In the genomic region with DNA sequence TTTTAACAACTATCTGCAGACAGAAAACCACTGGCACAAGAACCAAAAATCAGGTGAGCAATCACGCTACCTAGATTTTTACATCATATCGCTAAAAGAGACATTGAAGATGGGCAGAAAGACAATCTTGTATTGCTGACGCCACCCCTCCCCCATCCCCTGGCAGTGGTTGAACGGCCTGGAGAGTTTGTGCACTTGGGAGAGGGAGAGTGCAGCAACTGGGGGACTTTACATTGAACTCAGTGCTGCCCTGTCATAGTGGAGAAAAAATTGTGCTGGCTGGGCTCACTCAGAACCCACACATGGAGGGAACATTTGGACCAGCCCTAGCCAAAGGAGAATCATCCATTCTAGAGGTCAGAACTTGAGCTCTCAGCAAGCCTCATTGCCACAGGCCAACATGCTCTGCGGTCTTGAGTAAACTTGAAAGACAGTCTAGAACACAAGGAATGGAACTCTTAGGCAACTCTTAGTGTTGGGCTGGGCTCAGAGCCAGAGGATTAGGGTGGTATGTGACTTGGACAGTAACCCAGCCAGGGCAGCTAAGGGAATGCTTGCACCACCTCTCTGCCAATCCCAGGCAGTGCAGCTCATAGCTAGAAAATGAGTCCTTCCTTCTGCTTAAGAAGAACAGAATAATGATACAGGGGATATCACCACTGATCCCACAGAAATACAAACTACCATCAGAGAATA, we compare ENCODE assay signal across 9 cellular contexts.
DNase-seq lines count a peak whose midpoint lies in the region; ATAC-seq and TF ChIP-seq lines count a peak whose summit lies in the region.
"Had no signal": no experiment of that assay in that cellular context is flagged by ENCODE, and none has a peak within 500 bp of the region (broad histone marks: within the 10 kb centered on the region; RNA-seq: fewer than 3 reads in every experiment).

No MANE protein-coding gene starts in this region.

- TF ChIP-seq RAD21 in Ishikawa (IDR thresholded peaks at IDR 0.05; ENCODE audit: low read depth) = peak; percentile 65

- H3K9me3 ChIP-seq in A673 (ENCODE audit: low read depth, low read length, poor library complexity, severe bottlenecking) = peaks cover 10% of the 10 kb centered on the region
- peaks cover 0 to 21% of the 10 kb centered on the region in 2 donors for H3K9me3 ChIP-seq in left lung
- H3K9me3 ChIP-seq in effector memory CD4-positive, alpha-beta T cell (ENCODE audit: control insufficient read depth, low read length) = no peaks in the 10 kb centered on the region

- peak; percentile 89 for DNase-seq in A673 (ENCODE audit: low spot score)
- peak; percentile 98 for DNase-seq in choroid plexus epithelial cell (ENCODE audit: low read depth)
- DNase-seq in left lung = peak in 1 of 2 donors; percentile 47
- no peak for DNase-seq in activated gamma-delta T cell treated with Interleukin-2 at 50 U/mL for 16 hours
- DNase-seq in GM13976 (ENCODE audit: low spot score) = no peak
- no peak for DNase-seq in effector memory CD4-positive, alpha-beta T cell
- DNase-seq: DND-41 had no signal

- H3K27ac ChIP-seq in A673 (ENCODE audit: low read depth, low read length, poor library complexity, severe bottlenecking) = no peak overlapping the region
- H3K27ac ChIP-seq in left lung = no peak overlapping the region
- no peak overlapping the region for H3K27ac ChIP-seq in effector memory CD4-positive, alpha-beta T cell (ENCODE audit: insufficient read depth, low read length, poor library complexity, severe bottlenecking)

- peak; percentile 43; the same call in 1 of the 2 replicates for TF ChIP-seq EP300 in Ishikawa (IDR thresholded peaks at IDR 0.05; ENCODE audit: borderline replicate concordance)

- intact Hi-C loops in A673 (cut with micrococcal nuclease; ENCODE audit: unreplicated experiment) = no loop called here
- intact Hi-C loops in left lung (cut with DNase I) = no loop called here

- H3K27me3 ChIP-seq in A673 (replicated peaks; ENCODE audit: insufficient read depth, low read depth, low read length, poor library complexity) (no peaks in the 10 kb centered on the region), left lung (no peaks in the 10 kb centered on the region)
- H3K27me3 ChIP-seq in effector memory CD4-positive, alpha-beta T cell (replicated peaks; ENCODE audit: control insufficient read depth, insufficient read depth, low read length, poor library complexity, severe bottlenecking) = no peaks in the 10 kb centered on the region

- ATAC-seq in left lung (peak; percentile 91), HG02884 (IDR thresholded peaks at IDR 0.05; ENCODE audit: unreplicated experiment) (no peak)

- BruUV-seq in A673 (replicated peaks; lab: Mats Ljungman, UMichigan) = no TSS peak

- H3K4me1 ChIP-seq in A673 (ENCODE audit: insufficient read depth, low read length, poor library complexity, severe bottlenecking) = no peaks in the 10 kb centered on the region
- H3K4me1 ChIP-seq in left lung = no peaks in the 10 kb centered on the region
- H3K4me1 ChIP-seq in effector memory CD4-positive, alpha-beta T cell (ENCODE audit: control insufficient read depth, insufficient read depth, low read length, poor library complexity, severe bottlenecking) = no peaks in the 10 kb centered on the region

- in situ Hi-C loops in GM13976 (cut with MboI; ENCODE audit: low sequenced_read_pairs, unreplicated experiment) = no loop called here

- CTCF ChIA-PET in A673 (lab: Charles Lee) = no interaction called here

- H3K4me3 ChIP-seq in A673 (ENCODE audit: low read depth, low read length, poor library complexity, severe bottlenecking) (no peak overlapping the region), choroid plexus epithelial cell (ENCODE audit: low read depth, low read length) (no peak overlapping the region), left lung (no peak overlapping the region)
- no peak overlapping the region for H3K4me3 ChIP-seq in effector memory CD4-positive, alpha-beta T cell (ENCODE audit: insufficient read depth, low read depth, low read length, poor library complexity, severe bottlenecking)

- TF ChIP-seq CTCF in A673 (conservative IDR thresholded peaks at IDR 0.05; ENCODE audit: low read depth, low read length) (peak; percentile 58), choroid plexus epithelial cell (conservative IDR thresholded peaks at IDR 0.05; ENCODE audit: low read depth, low read length) (peak; percentile 73), left lung (IDR thresholded peaks at IDR 0.05) (no peak), GM13976 (IDR thresholded peaks at IDR 0.05; ENCODE audit: borderline replicate concordance, control extremely low read depth, extremely low read depth, insufficient read depth, missing control alignments) (no peak)

- peaks cover 11% of the 10 kb centered on the region for H3K36me3 ChIP-seq in A673 (ENCODE audit: insufficient read depth, low read length, poor library complexity, severe bottlenecking)
- H3K36me3 ChIP-seq in left lung = no peaks in the 10 kb centered on the region
- no peaks in the 10 kb centered on the region for H3K36me3 ChIP-seq in effector memory CD4-positive, alpha-beta T cell (ENCODE audit: control insufficient read depth, insufficient read depth, low read length)

- POLR2A ChIA-PET in A673 (lab: Charles Lee; ENCODE audit: low non-redundant PET) = no interaction called here

TF ChIP-seq in Ishikawa, 13 proteins besides CTCF, POLR2A, EP300 and RAD21:
- peak; percentile 47 for TF ChIP-seq TCF12 (IDR thresholded peaks at IDR 0.05; ENCODE audit: low read depth)
- peak; percentile 95 for TF ChIP-seq NFIC (IDR thresholded peaks at IDR 0.05)
- TF ChIP-seq, protein P1, sequence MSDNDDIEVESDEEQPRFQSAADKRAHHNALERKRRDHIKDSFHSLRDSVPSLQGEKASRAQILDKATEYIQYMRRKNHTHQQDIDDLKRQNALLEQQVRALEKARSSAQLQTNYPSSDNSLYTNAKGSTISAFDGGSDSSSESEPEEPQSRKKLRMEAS (IDR thresholded peaks at IDR 0.05) = 0 out of 2 replicates have a peak, but pooled peaks have one; percentile 37
- peak; percentile 80; the same call in 1 of the 2 replicates for TF ChIP-seq TEAD4 (IDR thresholded peaks at IDR 0.05)
- no peak for TF ChIP-seq FOXM1 (IDR thresholded peaks at IDR 0.05; ENCODE audit: borderline replicate concordance, low read depth)
- no peak for TF ChIP-seq CREB1 (IDR thresholded peaks at IDR 0.05; ENCODE audit: low read depth)
- no peak for TF ChIP-seq ZBTB7A (IDR thresholded peaks at IDR 0.05; ENCODE audit: low read depth)
- no peak for TF ChIP-seq EGR1 (IDR thresholded peaks at IDR 0.05)
- no peak for TF ChIP-seq YY1 (IDR thresholded peaks at IDR 0.05; ENCODE audit: low read depth)
- peak; percentile 94 for TF ChIP-seq CEBPB (IDR thresholded peaks at IDR 0.05)

Comparison
In these comparisons a context has a peak if more than half of its experiments do, and no peak if none do; other contexts are left out.
1. DNase-seq: peak in A673 (single experiment) and choroid plexus epithelial cell (single experiment); none in activated gamma-delta T cell treated with Interleukin-2 at 50 U/mL for 16 hours (single experiment), GM13976 (single experiment) and effector memory CD4-positive, alpha-beta T cell (0 of 3).
2. CTCF ChIP-seq: peak in A673 (single experiment) and choroid plexus epithelial cell (single experiment); none in left lung (0 of 2) and GM13976 (single experiment).